Comparison of ENCODE assay signal across 1 cellular context in genomic region chr2:10720306-10720705, GRCh38.
TF ChIP-seq lines count a peak whose summit lies in the region.

No MANE protein-coding gene starts in this region.

TF ChIP-seq in WTC11, 78 proteins besides CTCF, POLR2A, EP300 and RAD21 (continued from another document):
- TF ChIP-seq ZBTB43 (CRISPR knock-in tag; IDR thresholded peaks at IDR 0.05) (no peak), RELA (CRISPR knock-in tag; IDR thresholded peaks at IDR 0.05; ENCODE audit: borderline replicate concordance) (no peak)
